ENCODE assay signal across 18 cellular contexts in genomic region chr3:54321515-54321914, GRCh38.
DNase-seq lines count a peak whose midpoint lies in the region; ATAC-seq and TF ChIP-seq lines count a peak whose summit lies in the region.
"Had no signal": no experiment of that assay in that cellular context is flagged by ENCODE, and none has a peak within 500 bp of the region (broad histone marks: within the 10 kb centered on the region; RNA-seq: fewer than 3 reads in every experiment).

No MANE protein-coding gene starts in this region.

- no peaks in the 10 kb centered on the region for H3K27me3 ChIP-seq in GM23338 (ENCODE audit: insufficient read depth)
- H3K27me3 ChIP-seq in transverse colon: no peaks in the 10 kb centered on the region
- H3K27me3 ChIP-seq in body of pancreas: no peaks in the 10 kb centered on the region
- H3K27me3 ChIP-seq in heart left ventricle: no peaks in the 10 kb centered on the region

- H3K4me1 ChIP-seq in GM23338 (ENCODE audit: insufficient read depth) (no peaks in the 10 kb centered on the region), transverse colon (peaks cover 0 to 16% (median 6%) of the 10 kb centered on the region in 4 donors), body of pancreas (peaks cover 20% of the 10 kb centered on the region), heart left ventricle (no peaks in the 10 kb centered on the region)

- TF ChIP-seq POLR2A in transverse colon (IDR thresholded peaks at IDR 0.05): no peak
- TF ChIP-seq POLR2A in body of pancreas (IDR thresholded peaks at IDR 0.05): no peak
- no peak for TF ChIP-seq POLR2A in heart left ventricle (IDR thresholded peaks at IDR 0.05)

- H4K20me1 ChIP-seq in GM23338 (replicated peaks; ENCODE audit: insufficient read depth): no peaks in the 10 kb centered on the region

- POLR2A ChIA-PET in activated CD4-positive, alpha-beta T cell treated with anti-CD3 and anti-CD28 coated beads, Interleukin-2, amount 10 ng/mL, durations not matched to agents 7 days and 5 days (lab: Charles Lee): no interaction called here

- H3K4me2 ChIP-seq in GM23338: no peak overlapping the region

- H3K4me1 Mint-ChIP-seq in GM23338: peaks cover 13% of the 10 kb centered on the region; the same call in 2 of the 3 replicates
- H3K4me1 Mint-ChIP-seq in nephron: peaks cover 22% of the 10 kb centered on the region
- no peaks in the 10 kb centered on the region for H3K4me1 Mint-ChIP-seq in activated CD4-positive, alpha-beta T cell treated with anti-CD3 and anti-CD28 coated beads, Interleukin-2, amount 10 ng/mL, durations not matched to agents 7 days and 5 days
- H3K4me1 Mint-ChIP-seq: IgD-negative memory B cell had no signal

- H2AFZ ChIP-seq in GM23338: 0 out of 2 replicates have a peak overlapping the region, but pooled peaks have one; percentile 1

- H3K27ac ChIP-seq in GM23338 (ENCODE audit: low read depth) (no peak overlapping the region), transverse colon (no peak overlapping the region), body of pancreas (no peak overlapping the region), heart left ventricle (no peak overlapping the region)
- H3K27ac ChIP-seq: C4-2B had no signal

- WGBS in transverse colon (ENCODE audit: low coverage in 1 of 2), 2 donors: 25 to 38% methylated on average over 5 of the region's 5 CpGs
- 47 to 51% methylated on average over 5 of the region's 5 CpGs for WGBS in body of pancreas, 2 donors
- 48 to 55% (median 51%) methylated on average over 5 of the region's 5 CpGs for WGBS in heart left ventricle, 4 donors

- H3K4me3 Mint-ChIP-seq in GM23338: no peak overlapping the region
- H3K4me3 Mint-ChIP-seq in nephron: peak overlapping the region in 1 of 3 experiments; percentile 43
- no peak overlapping the region for H3K4me3 Mint-ChIP-seq in activated CD4-positive, alpha-beta T cell treated with anti-CD3 and anti-CD28 coated beads, Interleukin-2, amount 10 ng/mL, durations not matched to agents 7 days and 5 days
- H3K4me3 Mint-ChIP-seq: H9, IgD-negative memory B cell had no signal

- H3K9me3 Mint-ChIP-seq in GM23338 (no peaks in the 10 kb centered on the region), nephron (no peaks in the 10 kb centered on the region)
- no peaks in the 10 kb centered on the region for H3K9me3 Mint-ChIP-seq in activated CD4-positive, alpha-beta T cell treated with anti-CD3 and anti-CD28 coated beads, Interleukin-2, amount 10 ng/mL, durations not matched to agents 7 days and 5 days
- H3K9me3 Mint-ChIP-seq: H9 had no signal

- H3K4me3 ChIP-seq in GM23338: no peak overlapping the region
- H3K4me3 ChIP-seq in transverse colon: no peak overlapping the region
- H3K4me3 ChIP-seq in body of pancreas: no peak overlapping the region
- H3K4me3 ChIP-seq in heart left ventricle: no peak overlapping the region

- H3K9me3 ChIP-seq in transverse colon (no peaks in the 10 kb centered on the region), body of pancreas (no peaks in the 10 kb centered on the region), heart left ventricle (no peaks in the 10 kb centered on the region)

- CTCF ChIA-PET in activated CD4-positive, alpha-beta T cell treated with anti-CD3 and anti-CD28 coated beads, Interleukin-2, amount 10 ng/mL, durations not matched to agents 7 days and 5 days (lab: Charles Lee): no interaction called here

- no peaks in the 10 kb centered on the region for H3K9me2 ChIP-seq in GM23338 (ENCODE audit: insufficient read depth)

- H3K36me3 ChIP-seq in GM23338 (ENCODE audit: insufficient read depth): no peaks in the 10 kb centered on the region
- no peaks in the 10 kb centered on the region for H3K36me3 ChIP-seq in transverse colon
- no peaks in the 10 kb centered on the region for H3K36me3 ChIP-seq in body of pancreas (replicated peaks in 1 of 2; ENCODE audit: insufficient read depth in 1 of 2, low read depth in 2 of 2)
- no peaks in the 10 kb centered on the region for H3K36me3 ChIP-seq in heart left ventricle

- in situ Hi-C loops in transverse colon (cut with MboI; ENCODE audit: low pct_ligation_motif_present in 1 of 4, low pct_unique_long_range_greater_than_20kb in 1 of 4, low sequenced_read_pairs in 3 of 4): no loop called here

- intact Hi-C loops in transverse colon (cut with DNase I; ENCODE audit: low total_unique reads): no loop called here
- intact Hi-C loops in body of pancreas (cut with DNase I): no loop called here
- intact Hi-C loops in heart left ventricle (cut with DNase I): no loop called here

- TF ChIP-seq CTCF in GM23338 (conservative IDR thresholded peaks at IDR 0.05; ENCODE audit: low read depth in 2 of 2) (no peak), nephron (IDR thresholded peaks at IDR 0.05; ENCODE audit: unreplicated experiment in 3 of 3) (no peak), transverse colon (IDR thresholded peaks at IDR 0.05) (no peak), body of pancreas (IDR thresholded peaks at IDR 0.05) (no peak), heart left ventricle (IDR thresholded peaks at IDR 0.05) (no peak)

- no peaks in the 10 kb centered on the region for H3K79me2 ChIP-seq in GM23338 (replicated peaks; ENCODE audit: insufficient read depth)

- no peak overlapping the region for H3K27ac Mint-ChIP-seq in GM23338
- peak overlapping the region; percentile 26 to 97 (median 58) for H3K27ac Mint-ChIP-seq in nephron
- H3K27ac Mint-ChIP-seq in activated CD4-positive, alpha-beta T cell treated with anti-CD3 and anti-CD28 coated beads, Interleukin-2, amount 10 ng/mL, durations not matched to agents 7 days and 5 days: no peak overlapping the region
- H3K27ac Mint-ChIP-seq: IgD-negative memory B cell had no signal

- TF ChIP-seq EP300 in transverse colon (IDR thresholded peaks at IDR 0.05; ENCODE audit: low read depth): no peak

- DNase-seq in GM23338 (ENCODE audit: low spot score): peak; percentile 40
- peak; percentile 26 for DNase-seq in iPS-NIHi11 (ENCODE audit: low spot score)
- DNase-seq in transverse colon: peak; percentile 14
- DNase-seq in activated CD4-positive, alpha-beta T cell treated with anti-CD3 and anti-CD28 coated beads, Interleukin-2, amount 10 ng/mL, durations not matched to agents 7 days and 5 days: no peak
- DNase-seq in body of pancreas: no peak
- no peak for DNase-seq in heart left ventricle
- DNase-seq: H9; Kasumi-1; MM.1S; NCI-H1105 treated with DMSO at 0.1 percent for 48 hours; NCI-H1694 treated with DMSO at 0.1 percent for 48 hours; NK-92 treated with Interleukin-12 subunit alpha and Interleukin-12 subunit beta, amount 100 ng/mL, for 24 hours; RPMI8226; SIG-M5 had no signal

- no peaks in the 10 kb centered on the region for H3K36me3 Mint-ChIP-seq in GM23338 (ENCODE audit: low read depth)
- no peaks in the 10 kb centered on the region for H3K36me3 Mint-ChIP-seq in nephron (ENCODE audit: low read depth)
- no peaks in the 10 kb centered on the region for H3K36me3 Mint-ChIP-seq in activated CD4-positive, alpha-beta T cell treated with anti-CD3 and anti-CD28 coated beads, Interleukin-2, amount 10 ng/mL, durations not matched to agents 7 days and 5 days (ENCODE audit: low read depth)

- H3F3A ChIP-seq in GM23338 (replicated peaks; ENCODE audit: low read depth): no peaks in the 10 kb centered on the region

- ATAC-seq in GM23338 (peak; percentile 79), HG03520 (IDR thresholded peaks at IDR 0.05; ENCODE audit: unreplicated experiment) (no peak), body of pancreas (no peak), heart left ventricle (no peak)

- peaks cover 8% of the 10 kb centered on the region for H3K27me3 Mint-ChIP-seq in GM23338 (ENCODE audit: insufficient read depth, low read depth, poor library complexity)
- peaks cover 3% of the 10 kb centered on the region for H3K27me3 Mint-ChIP-seq in nephron (ENCODE audit: low read depth)
- H3K27me3 Mint-ChIP-seq in activated CD4-positive, alpha-beta T cell treated with anti-CD3 and anti-CD28 coated beads, Interleukin-2, amount 10 ng/mL, durations not matched to agents 7 days and 5 days: no peaks in the 10 kb centered on the region
- H3K27me3 Mint-ChIP-seq: IgD-negative memory B cell had no signal

TF ChIP-seq in GM23338, 12 proteins besides CTCF, POLR2A, EP300 and RAD21 (continues in another document):
- no peak for TF ChIP-seq ETS1 (IDR thresholded peaks at IDR 0.05)
- TF ChIP-seq EZH2phosphoT487 (IDR thresholded peaks at IDR 0.05; ENCODE audit: unreplicated experiment): no peak
- no peak for TF ChIP-seq ZNF331 (CRISPR knock-in tag; IDR thresholded peaks at IDR 0.05; ENCODE audit: low read depth)
- no peak for TF ChIP-seq EZH2 (IDR thresholded peaks at IDR 0.05; ENCODE audit: low read depth, unreplicated experiment)

Comparison
In these comparisons a context has a peak if more than half of its experiments do, and no peak if none do; other contexts are left out.
1. DNase-seq: peak in GM23338 (single experiment), iPS-NIHi11 (single experiment) and transverse colon (single experiment); none in activated CD4-positive, alpha-beta T cell treated with anti-CD3 and anti-CD28 coated beads, Interleukin-2, amount 10 ng/mL, durations not matched to agents 7 days and 5 days (single experiment), body of pancreas (0 of 4) and heart left ventricle (0 of 5).
2. H3K27ac Mint-ChIP-seq: peak in nephron (3 of 3); none in GM23338 (single experiment) and activated CD4-positive, alpha-beta T cell treated with anti-CD3 and anti-CD28 coated beads, Interleukin-2, amount 10 ng/mL, durations not matched to agents 7 days and 5 days (single experiment).